Comparison of ENCODE assay signal across 10 cellular contexts in the genomic region with DNA sequence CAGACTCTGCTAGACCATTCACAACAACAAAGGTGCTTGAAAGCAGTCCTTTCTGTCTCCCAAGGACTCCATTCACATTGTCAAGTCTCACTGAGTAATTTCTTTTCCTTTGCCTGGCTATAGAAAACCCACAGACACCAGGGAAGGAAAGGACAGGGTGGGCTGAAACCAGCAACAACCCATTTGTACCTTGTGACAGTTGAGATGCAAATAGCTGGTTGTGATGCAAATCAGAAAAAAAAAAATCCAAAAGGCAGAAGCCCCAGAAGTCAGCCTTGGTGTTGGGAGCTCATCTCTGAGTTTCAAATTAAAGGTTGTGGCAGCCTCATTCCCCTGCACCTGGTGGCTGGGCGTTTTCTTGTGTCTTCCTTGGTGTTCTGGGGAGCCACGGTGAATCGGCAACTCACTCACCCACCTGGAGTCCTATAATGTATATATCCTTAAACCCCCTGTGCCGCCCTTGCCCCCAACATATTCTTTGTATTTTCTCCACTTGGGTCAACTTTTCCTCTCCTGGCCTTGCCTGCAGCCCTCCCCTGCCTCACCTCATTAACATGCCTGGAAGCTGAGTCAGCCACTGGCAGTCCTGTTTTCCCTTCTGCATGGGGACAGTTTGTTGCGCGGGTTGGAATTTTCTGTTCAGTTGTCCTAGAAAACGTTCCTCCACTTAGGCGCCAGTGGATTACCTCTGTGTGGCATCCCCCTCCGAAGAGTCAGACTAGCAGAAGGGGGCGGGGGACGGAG.
A peak's percentile ranks its signal among the peaks of the same experiment; 100 is the strongest.
DNase-seq lines count a peak whose midpoint lies in the region; ATAC-seq and TF ChIP-seq lines count a peak whose summit lies in the region.
"Had no signal": no experiment of that assay in that cellular context is flagged by ENCODE, and none has a peak within 500 bp of the region (broad histone marks: within the 10 kb centered on the region; RNA-seq: fewer than 3 reads in every experiment).

No MANE protein-coding gene starts in this region.

- POLR2A ChIA-PET in CD4-positive, alpha-beta T cell (lab: Charles Lee) = no interaction called here

- H3K36me3 ChIP-seq in HUES48 (ENCODE audit: control insufficient read depth, insufficient read depth, low read length) (no peaks in the 10 kb centered on the region), mammary epithelial cell (ENCODE audit: insufficient read depth, low read length) (no peaks in the 10 kb centered on the region), kidney epithelial cell (ENCODE audit: control insufficient read depth, insufficient read depth, low read length) (no peaks in the 10 kb centered on the region), thoracic aorta (no peaks in the 10 kb centered on the region), mucosa of descending colon (ENCODE audit: low read depth) (no peaks in the 10 kb centered on the region)

- H3K27ac ChIP-seq in HUES48 (ENCODE audit: low read depth, low read length) = peak overlapping the region; percentile 93
- H3K27ac ChIP-seq in mammary epithelial cell (ENCODE audit: insufficient read depth, low read depth, low read length) = no peak overlapping the region
- peak overlapping the region in 1 of 2 donors; percentile 2 for H3K27ac ChIP-seq in thoracic aorta
- H3K27ac ChIP-seq in CD4-positive, alpha-beta T cell (ENCODE audit: low read depth, low read length) = no peak overlapping the region

- H3K9me3 ChIP-seq in HUES48 (ENCODE audit: control insufficient read depth, insufficient read depth, low read length) (no peaks in the 10 kb centered on the region), mammary epithelial cell (replicated peaks; ENCODE audit: insufficient read depth, low read length) (no peaks in the 10 kb centered on the region), thoracic aorta (no peaks in the 10 kb centered on the region), mucosa of descending colon (no peaks in the 10 kb centered on the region), T-helper 17 cell (ENCODE audit: control insufficient read depth, low read length, poor library complexity, severe bottlenecking) (no peaks in the 10 kb centered on the region)
- H3K9me3 ChIP-seq in CD4-positive, alpha-beta T cell (ENCODE audit: control insufficient read depth, low read length) = no peaks in the 10 kb centered on the region

- no peaks in the 10 kb centered on the region for H3K79me2 ChIP-seq in mammary epithelial cell (ENCODE audit: insufficient read depth, low read length)

- H3K9me3 Mint-ChIP-seq in CD4-positive, alpha-beta T cell = no peaks in the 10 kb centered on the region
- H3K9me3 Mint-ChIP-seq: dendritic cell treated with granulocyte-macrophage colony-stimulating factor and Interleukin-4, amounts not matched to agents 40 ng/mL and 50 ng/mL, for 4 days had no signal

- in situ Hi-C loops in mammary epithelial cell (cut with MboI; ENCODE audit: low sequenced_read_pairs in 2 of 2) = loop anchor here in 1 of 2 donors (25.0 kb wide), 1 partner anchor 310 kb away; a partner anchor contains a TSS

- TF ChIP-seq CTCF in mammary epithelial cell (conservative IDR thresholded peaks at IDR 0.05 in 1 of 2, IDR thresholded peaks at IDR 0.05 in 1 of 2; ENCODE audit: extremely low read depth in 1 of 2, insufficient read depth in 1 of 2, low read depth in 1 of 2, low read length in 2 of 2) = no peak
- no peak for TF ChIP-seq CTCF in kidney epithelial cell (IDR thresholded peaks at IDR 0.05; ENCODE audit: insufficient read depth, low read length, poor library complexity, severe bottlenecking)
- TF ChIP-seq CTCF in thoracic aorta (IDR thresholded peaks at IDR 0.05) = no peak
- TF ChIP-seq CTCF in CD4-positive, alpha-beta T cell (IDR thresholded peaks at IDR 0.05) = no peak
- TF ChIP-seq CTCF in mucosa of descending colon (IDR thresholded peaks at IDR 0.05) = no peak

- dilution Hi-C loops in mammary epithelial cell (cut with HindIII; ENCODE audit: low sequenced_read_pairs) = no loop called here

- H3K4me1 Mint-ChIP-seq in CD4-positive, alpha-beta T cell (ENCODE audit: low read depth) = no peaks in the 10 kb centered on the region
- H3K4me1 Mint-ChIP-seq in T-helper 17 cell = peaks cover 3% of the 10 kb centered on the region

- no peaks in the 10 kb centered on the region for H3K27me3 Mint-ChIP-seq in CD4-positive, alpha-beta T cell
- peaks cover 34% of the 10 kb centered on the region for H3K27me3 Mint-ChIP-seq in T-helper 17 cell

- H4K20me1 ChIP-seq in mammary epithelial cell (ENCODE audit: insufficient read depth, low read length) = no peaks in the 10 kb centered on the region

- no peak overlapping the region for H2AFZ ChIP-seq in mammary epithelial cell (ENCODE audit: low read depth, low read length)

- H3K4me1 ChIP-seq in HUES48 (ENCODE audit: control insufficient read depth, insufficient read depth, low read length) (peaks cover 44% of the 10 kb centered on the region), mammary epithelial cell (ENCODE audit: insufficient read depth, low read length) (peaks cover 7% of the 10 kb centered on the region), thoracic aorta (ENCODE audit: control insufficient read depth in 1 of 2, low read depth in 2 of 2) (peaks cover 20 to 31% of the 10 kb centered on the region in 2 donors), mucosa of descending colon (ENCODE audit: low read depth) (peaks cover 3% of the 10 kb centered on the region)

- intact Hi-C loops in mammary epithelial cell (cut with micrococcal nuclease) (no loop called here), mucosa of descending colon (cut with DNase I, micrococcal nuclease) (no loop called here)
- intact Hi-C loops in CD4-positive, alpha-beta T cell (cut with DNase I, micrococcal nuclease) = no loop called here

- H3K27ac Mint-ChIP-seq in CD4-positive, alpha-beta T cell = no peak overlapping the region
- no peak overlapping the region for H3K27ac Mint-ChIP-seq in T-helper 17 cell

- H3K27me3 ChIP-seq in HUES48 (ENCODE audit: control insufficient read depth, insufficient read depth, low read length) (no peaks in the 10 kb centered on the region), mammary epithelial cell (ENCODE audit: insufficient read depth, low read length) (no peaks in the 10 kb centered on the region), kidney epithelial cell (ENCODE audit: control insufficient read depth, insufficient read depth, low read length) (peaks cover 10% of the 10 kb centered on the region), thoracic aorta (replicated peaks; ENCODE audit: insufficient read depth) (no peaks in the 10 kb centered on the region)
- H3K27me3 ChIP-seq in CD4-positive, alpha-beta T cell (ENCODE audit: control insufficient read depth, insufficient read depth, low read length) = no peaks in the 10 kb centered on the region

- BruUV-seq in mammary epithelial cell (replicated peaks; lab: Mats Ljungman, UMichigan) = no TSS peak

- CTCF ChIA-PET in mammary epithelial cell (lab: Charles Lee; ENCODE audit: low non-redundant PET) = no interaction called here
- CTCF ChIA-PET in CD4-positive, alpha-beta T cell (lab: Charles Lee) = no interaction called here

- H3K4me2 ChIP-seq in mammary epithelial cell (ENCODE audit: insufficient read depth, low read depth, low read length) = no peak overlapping the region

- H3K4me3 Mint-ChIP-seq in CD4-positive, alpha-beta T cell = no peak overlapping the region
- H3K4me3 Mint-ChIP-seq in T-helper 17 cell = no peak overlapping the region
- H3K4me3 Mint-ChIP-seq: dendritic cell treated with granulocyte-macrophage colony-stimulating factor and Interleukin-4, amounts not matched to agents 40 ng/mL and 50 ng/mL, for 4 days had no signal

- H3K9ac ChIP-seq in HUES48 (ENCODE audit: low read depth, low read length) = 0 out of 2 replicates have a peak overlapping the region, but pooled peaks have one; percentile 6
- H3K9ac ChIP-seq in mammary epithelial cell (ENCODE audit: insufficient read depth, low read length) = no peak overlapping the region

- no peaks in the 10 kb centered on the region for H3K36me3 Mint-ChIP-seq in CD4-positive, alpha-beta T cell (ENCODE audit: low read depth)
- H3K36me3 Mint-ChIP-seq in T-helper 17 cell (ENCODE audit: low read depth) = no peaks in the 10 kb centered on the region

- ATAC-seq in thoracic aorta (ENCODE audit: insufficient number of reproducible peaks, low FRiP score, low read depth) (no peak), mucosa of descending colon (no peak), T-helper 17 cell (no peak)
- ATAC-seq in CD4-positive, alpha-beta T cell (ENCODE audit: poor library complexity) = no peak

- DNase-seq in mammary epithelial cell (peak; percentile 17), kidney epithelial cell (ENCODE audit: low read depth) (peak; percentile 23), thoracic aorta (ENCODE audit: low spot score) (no peak), HCEC 1CT (no peak), mucosa of descending colon (no peak), T-helper 17 cell (no peak)
- no peak for DNase-seq in CD4-positive, alpha-beta T cell
- DNase-seq: T-helper 2 cell had no signal

- 34% methylated on average over 10 of the region's 11 CpGs for WGBS in mammary epithelial cell (ENCODE audit: low coverage, missing lambda C conversion rate)

- H3K4me3 ChIP-seq in HUES48 (ENCODE audit: low read depth, low read length) (peak overlapping the region; percentile 36), mammary epithelial cell (replicated peaks in 1 of 3; ENCODE audit: insufficient read depth in 1 of 3, low read depth in 2 of 3, low read length in 3 of 3) (no peak overlapping the region), kidney epithelial cell (ENCODE audit: low read depth, low read length) (no peak overlapping the region), thoracic aorta (peak overlapping the region; percentile 44), mucosa of descending colon (no peak overlapping the region)

Comparison
In these comparisons a context has a peak if more than half of its experiments do, and no peak if none do; other contexts are left out.
1. H3K4me3 ChIP-seq: peak in HUES48 (single experiment) and thoracic aorta (single experiment); none in mammary epithelial cell (0 of 3), kidney epithelial cell (single experiment) and mucosa of descending colon (single experiment).
2. DNase-seq: peak in mammary epithelial cell (single experiment) and kidney epithelial cell (single experiment); none in thoracic aorta (single experiment), HCEC 1CT (single experiment), CD4-positive, alpha-beta T cell (0 of 10), mucosa of descending colon (0 of 3) and T-helper 17 cell (0 of 3).